Comparison of ENCODE assay signal across 35 cellular contexts in the genomic region with DNA sequence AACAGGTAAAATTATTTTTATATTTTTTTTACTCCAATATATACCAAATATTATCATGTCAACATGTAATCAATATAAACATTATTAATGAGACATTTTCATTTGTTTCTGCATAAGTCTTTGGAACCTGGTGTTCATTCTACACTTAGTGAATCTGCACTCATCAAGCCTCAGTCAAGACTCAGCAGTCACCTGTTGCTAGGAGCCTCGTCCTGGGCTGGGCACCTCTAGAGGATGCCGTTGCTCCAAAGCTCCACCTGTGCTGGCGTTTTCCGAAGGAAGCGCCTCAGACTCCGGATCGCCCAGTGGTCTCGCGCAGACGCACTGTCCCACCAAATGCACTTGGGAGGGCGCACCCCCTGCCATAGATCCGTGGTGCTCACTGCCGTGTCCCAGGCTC.
DNase-seq lines count a peak whose midpoint lies in the region; ATAC-seq, FAIRE-seq and TF ChIP-seq lines count a peak whose summit lies in the region.
"Had no signal": no experiment of that assay in that cellular context is flagged by ENCODE, and none has a peak within 500 bp of the region (broad histone marks: within the 10 kb centered on the region; RNA-seq: fewer than 3 reads in every experiment).

No MANE protein-coding gene starts in this region.

- H2AFZ ChIP-seq in HCT116 (ENCODE audit: low read depth, low read length, poor library complexity, severe bottlenecking) (no peak overlapping the region), H1 (ENCODE audit: low read length) (0 out of 2 replicates have a peak overlapping the region, but pooled peaks have one; percentile 32)

- no peak overlapping the region for H2AK5ac ChIP-seq in H1 (ENCODE audit: low read depth, low read length)

- no peak overlapping the region for H2BK15ac ChIP-seq in H1 (ENCODE audit: low read length)

- no peak overlapping the region for H2BK12ac ChIP-seq in H1 (ENCODE audit: low read depth, low read length)

- H3K56ac ChIP-seq in H1 (replicated peaks; ENCODE audit: insufficient read length, low read depth, low read length), result no peak overlapping the region

- TF ChIP-seq EP300 in H1 (IDR thresholded peaks at IDR 0.05; ENCODE audit: borderline replicate concordance in 1 of 2, low read depth in 2 of 2, low read length in 2 of 2), result no peak

- intact Hi-C loops in HCT116 (cut with micrococcal nuclease), result no loop called here

- H3K23ac ChIP-seq in H1 (ENCODE audit: insufficient read length), result no peak overlapping the region

- no peaks in the 10 kb centered on the region for H3K9me2 ChIP-seq in HCT116 (ENCODE audit: insufficient read depth)

- POLR2A ChIA-PET in HCT116 (lab: Charles Lee), result no interaction called here
- POLR2A ChIA-PET in HEK293 (lab: Yijun Ruan, JAX), result no interaction called here
- POLR2A ChIA-PET in H1 (lab: Charles Lee; ENCODE audit: partially characterized antibody), result no interaction called here

- peaks cover 74% of the 10 kb centered on the region for H3K27me3 ChIP-seq in HCT116 (ENCODE audit: insufficient read depth, low read length)
- no peaks in the 10 kb centered on the region for H3K27me3 ChIP-seq in H1 (replicated peaks in 1 of 4; ENCODE audit: control insufficient read depth in 3 of 4, extremely low read depth in 1 of 4, insufficient read depth in 3 of 4, low read length in 3 of 4)
- H3K27me3 ChIP-seq: BE2C; BLaER1; BLaER1 treated with 17β-estradiol and CSF1 and Interleukin-3, amounts not matched to agents 10 nM and 100 nM had no signal

- H3K79me1 ChIP-seq in H1 (ENCODE audit: low read depth, low read length), result no peaks in the 10 kb centered on the region

- DNase-seq in HCT116 (ENCODE audit: low read depth, low spot score), result no peak
- DNase-seq in coronary artery (ENCODE audit: low spot score), result peak; percentile 52
- no peak for DNase-seq in H1 (ENCODE audit: low read depth in 1 of 2, low spot score in 2 of 2)
- DNase-seq in NK-92 (lab: John Stamatoyannopoulos, UW; ENCODE audit: unreplicated experiment), result no peak
- no peak for DNase-seq in Ammon's horn (ENCODE audit: low spot score)
- DNase-seq: 8988T; ACHN; AML-193; BE2C; C1 segment of cervical spinal cord; Caco-2; Calu3; CD4-positive, alpha-beta memory T cell; CD4-positive, alpha-beta T cell; CD4-positive, CD25-positive, alpha-beta regulatory T cell; CD8-positive, alpha-beta memory T cell; CD8-positive, alpha-beta T cell; COR-L47; DMS 273 treated with DMSO at 0.1 percent for 48 hours; DMS153; DMS53; DMS79; DMS79 treated with DMSO at 0.1 percent for 48 hours; DND-41; EL had no signal

- no peak overlapping the region for H4K8ac ChIP-seq in H1 (ENCODE audit: extremely low read depth, insufficient read depth, low read length)

- TF ChIP-seq RAD21 in HCT116 (IDR thresholded peaks at IDR 0.05; ENCODE audit: low read depth), result no peak
- no peak for TF ChIP-seq RAD21 in H1 (IDR thresholded peaks at IDR 0.05 in 1 of 2, conservative IDR thresholded peaks at IDR 0.05 in 1 of 2; ENCODE audit: low read depth in 2 of 2, low read length in 2 of 2)

- FAIRE-seq in H1 (lab: Jason Lieb, UNC), result no peak
- FAIRE-seq: A204.1, A549, D721Med had no signal

- H3K9me3 ChIP-seq in HCT116 (ENCODE audit: control insufficient read depth in 1 of 2, insufficient read depth in 1 of 2, low read depth in 1 of 2, low read length in 2 of 2), result no peaks in the 10 kb centered on the region
- H3K9me3 ChIP-seq in HEK293 (ENCODE audit: control insufficient read depth, insufficient read depth, low read depth, low read length), result no peaks in the 10 kb centered on the region
- no peaks in the 10 kb centered on the region for H3K9me3 ChIP-seq in H1 (ENCODE audit: insufficient read depth in 2 of 2, low read depth in 1 of 2, low read length in 1 of 2)
- H3K9me3 ChIP-seq: A549, BE2C, BLaER1, Caco-2 had no signal

- H2BK20ac ChIP-seq in H1 (ENCODE audit: low read length), result no peak overlapping the region

- H3K4me3 ChIP-seq in HCT116 (replicated peaks in 1 of 2; ENCODE audit: low read depth in 1 of 2, low read length in 2 of 2), result no peak overlapping the region
- no peak overlapping the region for H3K4me3 ChIP-seq in HEK293 (ENCODE audit: low read depth, low read length)
- H3K4me3 ChIP-seq in coronary artery, result no peak overlapping the region
- H3K4me3 ChIP-seq in H1 (ENCODE audit: extremely low read depth in 1 of 4, insufficient read depth in 2 of 4, low read depth in 3 of 4, low read length in 4 of 4), result no peak overlapping the region
- H3K4me3 ChIP-seq: A549; BLaER1; BLaER1 treated with 17β-estradiol and CSF1 and Interleukin-3, amounts not matched to agents 10 nM and 100 nM had no signal

- no TSS peak for BruUV-seq in HCT116 (replicated peaks; lab: Mats Ljungman, UMichigan)

- H3K4ac ChIP-seq in H1 (replicated peaks; ENCODE audit: insufficient read length, low read depth, low read length), result no peak overlapping the region

- 96% methylated on average over 13 of the region's 13 CpGs; no CpG with 5 or more reads in 1 of the 2 experiments for whole genome bisulfite sequencing in H1 (ENCODE audit: extremely low coverage in 1 of 2, insufficient coverage in 1 of 2, insufficient read length in 1 of 2, insufficient replicate concordance in 2 of 2, low coverage in 1 of 2, low lambda C conversion rate in 2 of 2, missing lambda C conversion rate in 1 of 2), 2 experiments

- no peak overlapping the region for H4K5ac ChIP-seq in H1 (ENCODE audit: insufficient read length, low read depth, low read length)

- CTCF ChIA-PET in HCT116 (lab: Charles Lee) (no interaction called here), HEK293 (lab: Yijun Ruan, JAX) (interaction anchor here (0.7 kb wide), 1 partner anchor 268 kb away, joined by 3 read pairs; no protein-coding TSS in a partner anchor), H1 (lab: Charles Lee; ENCODE audit: partially characterized antibody) (interaction anchor here (1.0 to 1.2 kb wide), 3 partner anchors 33 to 129 kb away, joined by 3 to 4 read pairs (median 3); no protein-coding TSS in a partner anchor)

- TF ChIP-seq POLR2A in HCT116 (IDR thresholded peaks at IDR 0.05; ENCODE audit: borderline replicate concordance, extremely low read depth, insufficient read depth, insufficient read length) (no peak), H1 (IDR thresholded peaks at IDR 0.05; ENCODE audit: control extremely low read depth in 1 of 2, low read depth in 2 of 2, low read length in 2 of 2) (no peak)

- no peaks in the 10 kb centered on the region for H4K20me1 ChIP-seq in HCT116 (ENCODE audit: insufficient read depth)
- no peaks in the 10 kb centered on the region for H4K20me1 ChIP-seq in H1 (replicated peaks in 1 of 2; ENCODE audit: control insufficient read depth in 1 of 2, insufficient read depth in 2 of 2, low read length in 2 of 2)
- H4K20me1 ChIP-seq: BLaER1; BLaER1 treated with 17β-estradiol and CSF1 and Interleukin-3, amounts not matched to agents 10 nM and 100 nM had no signal

- H2BK120ac ChIP-seq in H1 (replicated peaks; ENCODE audit: low read depth, low read length), result no peak overlapping the region

- H3K9ac ChIP-seq in HCT116 (ENCODE audit: low read length), result no peak overlapping the region
- H3K9ac ChIP-seq in H1 (replicated peaks in 1 of 4; ENCODE audit: extremely low read depth in 1 of 4, low read depth in 3 of 4, low read length in 3 of 4), result no peak overlapping the region
- H3K9ac ChIP-seq: BLaER1; BLaER1 treated with 17β-estradiol and CSF1 and Interleukin-3, amounts not matched to agents 10 nM and 100 nM had no signal

- no peak for TF ChIP-seq CTCF in HCT116 (IDR thresholded peaks at IDR 0.05 in 2 of 3, conservative IDR thresholded peaks at IDR 0.05 in 1 of 3; ENCODE audit: borderline replicate concordance in 1 of 3, insufficient read depth in 1 of 3, low read depth in 2 of 3, low read length in 2 of 3)
- TF ChIP-seq CTCF in HEK293 (tag by site-specific recombination; IDR thresholded peaks at IDR 0.05), result no peak
- no peak for TF ChIP-seq CTCF in coronary artery (IDR thresholded peaks at IDR 0.05)
- TF ChIP-seq CTCF in H1 (IDR thresholded peaks at IDR 0.05; ENCODE audit: control extremely low read depth in 1 of 3, insufficient read depth in 1 of 3, low read depth in 1 of 3, low read length in 3 of 3), result no peak

- no peak overlapping the region for H4K91ac ChIP-seq in H1 (replicated peaks; ENCODE audit: insufficient read length, low read length)

- H3K79me2 ChIP-seq in HCT116 (ENCODE audit: insufficient read depth, low read length) (no peaks in the 10 kb centered on the region), H1 (ENCODE audit: control insufficient read depth in 1 of 2, insufficient read depth in 2 of 2, low read length in 2 of 2) (no peaks in the 10 kb centered on the region)

- no peak overlapping the region for H2BK5ac ChIP-seq in H1 (ENCODE audit: low read depth, low read length)

- H3K14ac ChIP-seq in H1 (ENCODE audit: insufficient read length), result no peak overlapping the region

- no peak overlapping the region for H3K18ac ChIP-seq in H1 (ENCODE audit: extremely low read depth, low read length)

- H3K4me2 ChIP-seq in HCT116 (ENCODE audit: low read length) (no peak overlapping the region), H1 (ENCODE audit: insufficient read depth in 1 of 2, low read depth in 2 of 2, low read length in 2 of 2) (no peak overlapping the region)
- H3K4me2 ChIP-seq: A549 had no signal

- ATAC-seq in HCT116 (peak; percentile 24; the same call in 1 of the 2 replicates), HG03139 (IDR thresholded peaks at IDR 0.05; ENCODE audit: unreplicated experiment) (no peak), GM21526 (IDR thresholded peaks at IDR 0.05; ENCODE audit: low FRiP score, unreplicated experiment) (no peak)
- ATAC-seq: A549; CD8-positive, alpha-beta T cell had no signal

- no peak overlapping the region for H3K27ac ChIP-seq in HCT116 (ENCODE audit: low read depth, low read length)
- H3K27ac ChIP-seq in HEK293 (ENCODE audit: extremely low read depth, low read depth, low read length), result no peak overlapping the region
- H3K27ac ChIP-seq in coronary artery, result no peak overlapping the region
- no peak overlapping the region for H3K27ac ChIP-seq in H1 (ENCODE audit: low read depth, low read length)
- H3K27ac ChIP-seq: 22Rv1; A549; BLaER1; BLaER1 treated with 17β-estradiol and CSF1 and Interleukin-3, amounts not matched to agents 10 nM and 100 nM; C4-2B had no signal

- RAD21 ChIA-PET in HCT116 (lab: Charles Lee; ENCODE audit: low non-redundant PET in 1 of 2, low total read pairs in 2 of 2, uncharacterized antibody in 2 of 2, unreplicated experiment in 2 of 2), result no interaction called here

- no peaks in the 10 kb centered on the region for H3K4me1 ChIP-seq in HCT116 (ENCODE audit: control insufficient read depth in 1 of 2, insufficient read depth in 2 of 2, low read length in 2 of 2)
- no peaks in the 10 kb centered on the region for H3K4me1 ChIP-seq in HEK293 (ENCODE audit: control insufficient read depth, insufficient read depth, low read length)
- H3K4me1 ChIP-seq in H1 (replicated peaks in 1 of 4; ENCODE audit: control insufficient read depth in 3 of 4, insufficient read depth in 4 of 4, low read length in 3 of 4), result peaks cover 0 to 5% (median 2%) of the 10 kb centered on the region in 4 experiments; a peak in 4 of 7 replicates
- H3K4me1 ChIP-seq: A549, BE2C, Caco-2 had no signal

- H3K23me2 ChIP-seq in H1 (ENCODE audit: low read depth, low read length), result no peaks in the 10 kb centered on the region

- no peaks in the 10 kb centered on the region for H3K36me3 ChIP-seq in HCT116 (ENCODE audit: control insufficient read depth in 1 of 2, insufficient read depth in 2 of 2, low read length in 2 of 2)
- H3K36me3 ChIP-seq in HEK293 (ENCODE audit: control insufficient read depth in 2 of 2, insufficient read depth in 1 of 2, low read length in 2 of 2), result no peaks in the 10 kb centered on the region
- H3K36me3 ChIP-seq in H1 (ENCODE audit: control insufficient read depth in 2 of 4, insufficient read depth in 4 of 4, low read length in 3 of 4), result no peaks in the 10 kb centered on the region
- H3K36me3 ChIP-seq: BE2C; BLaER1; BLaER1 treated with 17β-estradiol and CSF1 and Interleukin-3, amounts not matched to agents 10 nM and 100 nM had no signal
